In the genomic region with DNA sequence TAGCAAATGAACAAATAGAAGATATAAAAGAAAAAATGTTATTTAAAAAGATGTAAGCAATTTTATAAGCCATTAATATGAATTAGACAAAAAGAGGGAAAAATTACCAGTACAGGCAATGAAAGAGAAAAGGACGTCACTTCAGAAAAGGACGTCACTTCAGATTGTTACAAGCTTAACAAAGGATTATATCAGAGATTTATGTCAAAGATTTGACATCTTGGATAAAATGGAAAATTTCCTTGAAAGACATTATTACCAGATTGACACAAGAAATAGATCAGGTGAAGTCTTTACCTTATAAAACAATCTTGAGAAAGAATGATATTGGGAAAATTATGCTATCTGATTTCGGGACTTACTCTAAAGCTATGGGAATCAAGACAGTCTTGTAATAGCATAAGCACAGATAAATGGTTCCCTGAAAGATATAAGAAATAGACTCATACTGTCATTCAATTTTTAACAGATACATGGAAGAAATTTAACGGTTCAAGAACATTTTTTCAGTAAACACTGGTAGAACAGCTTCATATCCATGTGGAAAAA, we compare ENCODE assay signal across 30 cellular contexts.
DNase-seq lines count a peak whose midpoint lies in the region; ATAC-seq, FAIRE-seq and TF ChIP-seq lines count a peak whose summit lies in the region.
"Had no signal": no experiment of that assay in that cellular context is flagged by ENCODE, and none has a peak within 500 bp of the region (broad histone marks: within the 10 kb centered on the region; RNA-seq: fewer than 3 reads in every experiment).

No MANE protein-coding gene starts in this region.

- H3K9me3 ChIP-seq in SJCRH30 (replicated peaks) (no peaks in the 10 kb centered on the region; the same call in 1 of the 2 replicates), neural cell (ENCODE audit: low read length) (no peaks in the 10 kb centered on the region)
- H3K9me3 ChIP-seq: A549; BE2C; BLaER1; BLaER1 treated with 17β-estradiol and CSF1 and Interleukin-3, amounts not matched to agents 10 nM and 100 nM; Caco-2 had no signal

- TF ChIP-seq EP300 in neural cell (conservative IDR thresholded peaks at IDR 0.05; ENCODE audit: poor library complexity, severe bottlenecking), result peak; percentile 99

- FAIRE-seq in D721Med (lab: Jason Lieb, UNC), result peak; percentile 53
- FAIRE-seq: A549 had no signal

- H3K27me3 ChIP-seq in SJCRH30 (no peaks in the 10 kb centered on the region), neural cell (ENCODE audit: insufficient read depth, low read depth, low read length) (no peaks in the 10 kb centered on the region)
- H3K27me3 ChIP-seq: BE2C; BLaER1; BLaER1 treated with 17β-estradiol and CSF1 and Interleukin-3, amounts not matched to agents 10 nM and 100 nM had no signal

- TF ChIP-seq POLR2A in erythroblast (IDR thresholded peaks at IDR 0.05; ENCODE audit: low read length), result no peak

- TF ChIP-seq CTCF in D721Med (IDR thresholded peaks at IDR 0.05; ENCODE audit: insufficient read depth, missing control alignments) (no peak), neural cell (IDR thresholded peaks at IDR 0.05; ENCODE audit: poor library complexity, severe bottlenecking) (no peak)

- H3K79me2 ChIP-seq in neural cell (replicated peaks; ENCODE audit: insufficient read depth, low read length), result no peaks in the 10 kb centered on the region

- peaks cover 4% of the 10 kb centered on the region for H3K4me1 ChIP-seq in SJCRH30
- H3K4me1 ChIP-seq: A549; BE2C; BLaER1; BLaER1 treated with 17β-estradiol and CSF1 and Interleukin-3, amounts not matched to agents 10 nM and 100 nM; Caco-2 had no signal

- no peak for TF ChIP-seq RAD21 in neural cell (conservative IDR thresholded peaks at IDR 0.05)

- H3K27ac ChIP-seq in SJCRH30 (peak overlapping the region; percentile 45), neural cell (ENCODE audit: low read length) (peak overlapping the region; percentile 69)
- H3K27ac ChIP-seq: 22Rv1; A549; BLaER1; BLaER1 treated with 17β-estradiol and CSF1 and Interleukin-3, amounts not matched to agents 10 nM and 100 nM; C4-2B had no signal

- DNase-seq in D721Med (ENCODE audit: insufficient read length, low spot score) (no peak), SJCRH30 (no peak), erythroblast (lab: John Stamatoyannopoulos, UW) (no peak), COR-L47 (lab: John Stamatoyannopoulos, UW) (no peak)
- DNase-seq: 8988T; ACHN; AML-193; BE2C; C1 segment of cervical spinal cord; Caco-2; Calu3; CD4-positive, alpha-beta memory T cell; CD4-positive, alpha-beta T cell; CD4-positive, CD25-positive, alpha-beta regulatory T cell; CD8-positive, alpha-beta memory T cell; CD8-positive, alpha-beta T cell; DMS 273 treated with DMSO at 0.1 percent for 48 hours; DMS153; DMS53; DMS79; DMS79 treated with DMSO at 0.1 percent for 48 hours; DND-41; EL had no signal

- no peaks in the 10 kb centered on the region for H4K20me1 ChIP-seq in neural cell (ENCODE audit: insufficient read depth)
- H4K20me1 ChIP-seq: BLaER1; BLaER1 treated with 17β-estradiol and CSF1 and Interleukin-3, amounts not matched to agents 10 nM and 100 nM had no signal

- no peak for ATAC-seq in HG03045 (IDR thresholded peaks at IDR 0.05; ENCODE audit: unreplicated experiment)
- ATAC-seq: A549; CD8-positive, alpha-beta T cell had no signal

- no peaks in the 10 kb centered on the region for H3F3A ChIP-seq in neural cell (ENCODE audit: insufficient read depth, low read length, poor library complexity, severe bottlenecking)

- no peak overlapping the region for H3K4me2 ChIP-seq in neural cell (ENCODE audit: low read length)
- H3K4me2 ChIP-seq: A549; BLaER1; BLaER1 treated with 17β-estradiol and CSF1 and Interleukin-3, amounts not matched to agents 10 nM and 100 nM had no signal

- no peaks in the 10 kb centered on the region for H3K9me2 ChIP-seq in neural cell (ENCODE audit: insufficient read depth, low read length)

- H3K4me3 ChIP-seq in SJCRH30 (no peak overlapping the region), neural cell (ENCODE audit: low read length) (no peak overlapping the region)
- H3K4me3 ChIP-seq: A549; BLaER1; BLaER1 treated with 17β-estradiol and CSF1 and Interleukin-3, amounts not matched to agents 10 nM and 100 nM had no signal

- H2AFZ ChIP-seq in neural cell (ENCODE audit: low read depth, low read length), result no peak overlapping the region

- no peak overlapping the region for H3K9ac ChIP-seq in neural cell (ENCODE audit: low read length)
- H3K9ac ChIP-seq: BLaER1; BLaER1 treated with 17β-estradiol and CSF1 and Interleukin-3, amounts not matched to agents 10 nM and 100 nM had no signal

- H3K36me3 ChIP-seq in SJCRH30 (no peaks in the 10 kb centered on the region), neural cell (ENCODE audit: insufficient read depth, low read length) (no peaks in the 10 kb centered on the region)
- H3K36me3 ChIP-seq: BE2C; BLaER1; BLaER1 treated with 17β-estradiol and CSF1 and Interleukin-3, amounts not matched to agents 10 nM and 100 nM had no signal

TF ChIP-seq in neural cell, 6 proteins besides CTCF, POLR2A, EP300 and RAD21:
- no peak for TF ChIP-seq TAF1 (IDR thresholded peaks at IDR 0.05; ENCODE audit: low read depth)
- TF ChIP-seq SMC3 (conservative IDR thresholded peaks at IDR 0.05; ENCODE audit: poor library complexity), result no peak
- TF ChIP-seq POLR2AphosphoS5 (IDR thresholded peaks at IDR 0.05), result peak; percentile 80
- no peak for TF ChIP-seq EZH2 (IDR thresholded peaks at IDR 0.05; ENCODE audit: borderline replicate concordance, insufficient read depth, low read length, poor library complexity, severe bottlenecking)
- TF ChIP-seq MXI1 (conservative IDR thresholded peaks at IDR 0.05; ENCODE audit: poor library complexity, severe bottlenecking), result no peak
- TF ChIP-seq, protein P1, sequence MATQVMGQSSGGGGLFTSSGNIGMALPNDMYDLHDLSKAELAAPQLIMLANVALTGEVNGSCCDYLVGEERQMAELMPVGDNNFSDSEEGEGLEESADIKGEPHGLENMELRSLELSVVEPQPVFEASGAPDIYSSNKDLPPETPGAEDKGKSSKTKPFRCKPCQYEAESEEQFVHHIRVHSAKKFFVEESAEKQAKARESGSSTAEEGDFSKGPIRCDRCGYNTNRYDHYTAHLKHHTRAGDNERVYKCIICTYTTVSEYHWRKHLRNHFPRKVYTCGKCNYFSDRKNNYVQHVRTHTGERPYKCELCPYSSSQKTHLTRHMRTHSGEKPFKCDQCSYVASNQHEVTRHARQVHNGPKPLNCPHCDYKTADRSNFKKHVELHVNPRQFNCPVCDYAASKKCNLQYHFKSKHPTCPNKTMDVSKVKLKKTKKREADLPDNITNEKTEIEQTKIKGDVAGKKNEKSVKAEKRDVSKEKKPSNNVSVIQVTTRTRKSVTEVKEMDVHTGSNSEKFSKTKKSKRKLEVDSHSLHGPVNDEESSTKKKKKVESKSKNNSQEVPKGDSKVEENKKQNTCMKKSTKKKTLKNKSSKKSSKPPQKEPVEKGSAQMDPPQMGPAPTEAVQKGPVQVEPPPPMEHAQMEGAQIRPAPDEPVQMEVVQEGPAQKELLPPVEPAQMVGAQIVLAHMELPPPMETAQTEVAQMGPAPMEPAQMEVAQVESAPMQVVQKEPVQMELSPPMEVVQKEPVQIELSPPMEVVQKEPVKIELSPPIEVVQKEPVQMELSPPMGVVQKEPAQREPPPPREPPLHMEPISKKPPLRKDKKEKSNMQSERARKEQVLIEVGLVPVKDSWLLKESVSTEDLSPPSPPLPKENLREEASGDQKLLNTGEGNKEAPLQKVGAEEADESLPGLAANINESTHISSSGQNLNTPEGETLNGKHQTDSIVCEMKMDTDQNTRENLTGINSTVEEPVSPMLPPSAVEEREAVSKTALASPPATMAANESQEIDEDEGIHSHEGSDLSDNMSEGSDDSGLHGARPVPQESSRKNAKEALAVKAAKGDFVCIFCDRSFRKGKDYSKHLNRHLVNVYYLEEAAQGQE (IDR thresholded peaks at IDR 0.05; ENCODE audit: borderline replicate concordance), result peak; percentile 95
